In genomic region chr11:73157141-73158010, GRCh38 we compare ENCODE assay signal across 8 cellular contexts.
DNase-seq lines count a peak whose midpoint lies in the region; ATAC-seq and TF ChIP-seq lines count a peak whose summit lies in the region.

No MANE protein-coding gene starts in this region.

- DNase-seq in GM13976 (ENCODE audit: low spot score) = peak; percentile 75
- peak; percentile 28 for DNase-seq in SKM-1 treated with dmso at 0.1 percent for 144 hours (lab: John Stamatoyannopoulos, UW; ENCODE audit: unreplicated experiment)
- no peak for DNase-seq in iPS-NIHi11 (ENCODE audit: low spot score)
- DNase-seq in stimulated activated naive CD4-positive, alpha-beta T cell (lab: John Stamatoyannopoulos, UW) = no peak
- no peak for DNase-seq in NCI-H1436 treated with DMSO at 0.1 percent for 48 hours (lab: John Stamatoyannopoulos, UW)
- DNase-seq in SHP77 treated with DMSO at 0.1 percent for 48 hours (lab: John Stamatoyannopoulos, UW) = no peak

- no peaks in the 10 kb centered on the region for H3K27me3 ChIP-seq in layer of hippocampus (ENCODE audit: control insufficient read depth, insufficient read depth, low read length)

- H3K27ac ChIP-seq in layer of hippocampus (ENCODE audit: low read depth, low read length) = peak overlapping the region; percentile 21

- TF ChIP-seq CTCF in GM13976 (IDR thresholded peaks at IDR 0.05; ENCODE audit: borderline replicate concordance, control extremely low read depth, extremely low read depth, insufficient read depth, missing control alignments) = no peak

- in situ Hi-C loops in GM13976 (cut with MboI; ENCODE audit: low sequenced_read_pairs, unreplicated experiment) = no loop called here

- ATAC-seq in HG02798 (IDR thresholded peaks at IDR 0.05; ENCODE audit: poor library complexity, unreplicated experiment) = peak; percentile 29

Comparison
In these comparisons a context has a peak if more than half of its experiments do, and no peak if none do; other contexts are left out.
1. DNase-seq: peak in GM13976 (single experiment) and SKM-1 treated with dmso at 0.1 percent for 144 hours (single experiment); none in iPS-NIHi11 (single experiment), stimulated activated naive CD4-positive, alpha-beta T cell (0 of 6), NCI-H1436 treated with DMSO at 0.1 percent for 48 hours (single experiment) and SHP77 treated with DMSO at 0.1 percent for 48 hours (single experiment).